ENCODE assay signal across 20 cellular contexts in genomic region chr12:130226771-130227170, GRCh38.
DNase-seq lines count a peak whose midpoint lies in the region; TF ChIP-seq lines count a peak whose summit lies in the region.
"Had no signal": no experiment of that assay in that cellular context is flagged by ENCODE, and none has a peak within 500 bp of the region (broad histone marks: within the 10 kb centered on the region; RNA-seq: fewer than 3 reads in every experiment).

No MANE protein-coding gene starts in this region.

- POLR2A ChIA-PET in RWPE1 (lab: Yijun Ruan, JAX; ENCODE audit: low non-redundant PET): no interaction called here

- H3K27ac Mint-ChIP-seq in Calu3 (ENCODE audit: unreplicated experiment): no peak overlapping the region
- H3K27ac Mint-ChIP-seq: CD14-positive monocyte; CD4-positive, alpha-beta T cell; CD8-positive, alpha-beta memory T cell had no signal

- H3K4me3 ChIP-seq in neuronal stem cell (ENCODE audit: low read length in 2 of 2): no peak overlapping the region
- H3K4me3 ChIP-seq: BLaER1 treated with 17β-estradiol and CSF1 and Interleukin-3, amounts not matched to agents 10 nM and 100 nM; HAP-1 had no signal

- no peaks in the 10 kb centered on the region for H3K36me3 ChIP-seq in neuronal stem cell (replicated peaks in 1 of 2; ENCODE audit: control insufficient read depth in 2 of 2, insufficient read depth in 2 of 2, low read length in 2 of 2)
- H3K36me3 ChIP-seq: BE2C; BLaER1 treated with 17β-estradiol and CSF1 and Interleukin-3, amounts not matched to agents 10 nM and 100 nM; HAP-1 had no signal

- H3K4me1 ChIP-seq in neuronal stem cell (ENCODE audit: control insufficient read depth in 2 of 2, insufficient read depth in 1 of 2, low read depth in 1 of 2, low read length in 2 of 2): peaks cover 13 to 19% of the 10 kb centered on the region in 2 donors
- H3K4me1 ChIP-seq: BE2C; BLaER1 treated with 17β-estradiol and CSF1 and Interleukin-3, amounts not matched to agents 10 nM and 100 nM; HAP-1 had no signal

- no peak overlapping the region for H4K8ac ChIP-seq in neuronal stem cell (ENCODE audit: low read depth, low read length)

- H2BK120ac ChIP-seq in neuronal stem cell (ENCODE audit: low read depth, low read length): no peak overlapping the region

- DNase-seq in DMS 273 (lab: John Stamatoyannopoulos, UW; ENCODE audit: unreplicated experiment): peak; percentile 1
- DNase-seq in DMS 273 treated with DMSO at 0.1 percent for 48 hours (lab: John Stamatoyannopoulos, UW): no peak
- peak; percentile 95 for DNase-seq in cerebellar cortex (ENCODE audit: low spot score)
- peak; percentile 43 for DNase-seq in ecto neural progenitor cell (ENCODE audit: low spot score)
- no peak for DNase-seq in neuronal stem cell (ENCODE audit: low spot score)
- DNase-seq in Calu3: no peak
- DNase-seq in erythroblast (lab: John Stamatoyannopoulos, UW): no peak
- DNase-seq in RWPE1 (ENCODE audit: low spot score): no peak
- DNase-seq: AML-193; BE2C; CD4-positive, alpha-beta T cell; CD8-positive, alpha-beta memory T cell; COR-L47; DMS53; DMS79 treated with DMSO at 0.1 percent for 48 hours; GOT3 had no signal

- CTCF ChIA-PET in Calu3 (lab: Charles Lee): no interaction called here
- CTCF ChIA-PET in RWPE1 (lab: Yijun Ruan, JAX): interaction anchor here (0.6 kb wide), 1 partner anchor 201 kb away, joined by 3 read pairs; no protein-coding TSS in a partner anchor

- no peak overlapping the region for H2AFZ ChIP-seq in neuronal stem cell (ENCODE audit: low read length)

- H3K4ac ChIP-seq in neuronal stem cell (ENCODE audit: low read length): no peak overlapping the region

- H2AK5ac ChIP-seq in neuronal stem cell (ENCODE audit: low read depth, low read length): peak overlapping the region; percentile 1

- H3K4me2 ChIP-seq in neuronal stem cell (ENCODE audit: insufficient read depth, low read length, poor library complexity, severe bottlenecking): no peak overlapping the region
- H3K4me2 ChIP-seq: BLaER1 treated with 17β-estradiol and CSF1 and Interleukin-3, amounts not matched to agents 10 nM and 100 nM had no signal

- no peak overlapping the region for H3K23ac ChIP-seq in neuronal stem cell (ENCODE audit: low read depth, low read length, poor library complexity)

- H3K18ac ChIP-seq in neuronal stem cell (ENCODE audit: low read length): peak overlapping the region; percentile 45

- TF ChIP-seq CTCF in Calu3 (IDR thresholded peaks at IDR 0.05; ENCODE audit: unreplicated experiment) (no peak), RWPE1 (conservative IDR thresholded peaks at IDR 0.05; ENCODE audit: low read depth) (no peak)

- no peak overlapping the region for H2BK5ac ChIP-seq in neuronal stem cell (ENCODE audit: low read length)

- H3K4me3 Mint-ChIP-seq in Calu3 (ENCODE audit: low read depth, unreplicated experiment): no peak overlapping the region
- H3K4me3 Mint-ChIP-seq: CD14-positive monocyte; CD4-positive, alpha-beta T cell; CD8-positive, alpha-beta memory T cell had no signal

- no peaks in the 10 kb centered on the region for H3K4me1 Mint-ChIP-seq in Calu3 (ENCODE audit: low read depth, unreplicated experiment)
- H3K4me1 Mint-ChIP-seq: CD14-positive monocyte; CD8-positive, alpha-beta memory T cell had no signal

- no peak overlapping the region for H2BK15ac ChIP-seq in neuronal stem cell (ENCODE audit: low read length)

- no peaks in the 10 kb centered on the region for H3K27me3 Mint-ChIP-seq in Calu3 (ENCODE audit: unreplicated experiment)

- H3K79me1 ChIP-seq in neuronal stem cell (ENCODE audit: low read depth, low read length): no peaks in the 10 kb centered on the region

- H3K9me3 Mint-ChIP-seq in Calu3 (ENCODE audit: low read depth, unreplicated experiment): peaks cover 12% of the 10 kb centered on the region

- H3K14ac ChIP-seq in neuronal stem cell (ENCODE audit: low read length): no peak overlapping the region

- H3K9me3 ChIP-seq in neuronal stem cell (replicated peaks in 1 of 2; ENCODE audit: control insufficient read depth in 2 of 2, insufficient read depth in 1 of 2, low read depth in 1 of 2, low read length in 2 of 2): peaks cover 0 to 14% of the 10 kb centered on the region in 2 donors
- H3K9me3 ChIP-seq: BE2C, HAP-1 had no signal

- no peak overlapping the region for H3K9ac ChIP-seq in neuronal stem cell (ENCODE audit: low read depth, low read length, poor library complexity)
- H3K9ac ChIP-seq: BLaER1 treated with 17β-estradiol and CSF1 and Interleukin-3, amounts not matched to agents 10 nM and 100 nM had no signal

- no peak overlapping the region for H4K91ac ChIP-seq in neuronal stem cell (ENCODE audit: low read depth, low read length, poor library complexity)

- no peak overlapping the region for H3K27ac ChIP-seq in neuronal stem cell (replicated peaks; ENCODE audit: low read length)
- no peak overlapping the region for H3K27ac ChIP-seq in RWPE1
- H3K27ac ChIP-seq: 22Rv1; BLaER1 treated with 17β-estradiol and CSF1 and Interleukin-3, amounts not matched to agents 10 nM and 100 nM had no signal

- no peak for TF ChIP-seq POLR2A in erythroblast (IDR thresholded peaks at IDR 0.05; ENCODE audit: low read length)

- no CpG with 5 or more reads among the region's 13 CpGs for WGBS in neuronal stem cell (ENCODE audit: extremely low coverage in 2 of 2, insufficient read length in 2 of 2, insufficient replicate concordance in 1 of 2), 2 donors

- H3K36me3 Mint-ChIP-seq in Calu3 (ENCODE audit: insufficient read depth, unreplicated experiment): no peaks in the 10 kb centered on the region
- H3K36me3 Mint-ChIP-seq: CD14-positive monocyte had no signal

- BruUV-seq in Calu3 (replicated peaks; lab: Mats Ljungman, UMichigan): no TSS peak

- intact Hi-C loops in Calu3 (cut with micrococcal nuclease; ENCODE audit: unreplicated experiment): no loop called here

- H2BK12ac ChIP-seq in neuronal stem cell (ENCODE audit: low read length): no peak overlapping the region

- H3K27me3 ChIP-seq in neuronal stem cell (ENCODE audit: control insufficient read depth in 3 of 3, insufficient read depth in 3 of 3, low read depth in 1 of 3, low read length in 3 of 3): peaks cover 0 to 9% (median 0%) of the 10 kb centered on the region in 3 experiments
- H3K27me3 ChIP-seq: BE2C; BLaER1 treated with 17β-estradiol and CSF1 and Interleukin-3, amounts not matched to agents 10 nM and 100 nM had no signal

Comparison
In these comparisons a context has a peak if more than half of its experiments do, and no peak if none do; other contexts are left out.
1. DNase-seq: peak in DMS 273 (single experiment), cerebellar cortex (single experiment) and ecto neural progenitor cell (single experiment); none in DMS 273 treated with DMSO at 0.1 percent for 48 hours (single experiment), neuronal stem cell (single experiment), Calu3 (single experiment), erythroblast (0 of 2) and RWPE1 (single experiment).